In genomic region chr11:109697140-109697843, GRCh38 we compare ENCODE assay signal across 8 cellular contexts.
DNase-seq lines count a peak whose midpoint lies in the region; ATAC-seq and TF ChIP-seq lines count a peak whose summit lies in the region.

No MANE protein-coding gene starts in this region.

- peak; percentile 68 for TF ChIP-seq CTCF in AG04449 (IDR thresholded peaks at IDR 0.05; ENCODE audit: insufficient read depth, low read length, missing control alignments)
- peak; percentile 78 for TF ChIP-seq CTCF in WERI-Rb-1 (IDR thresholded peaks at IDR 0.05; ENCODE audit: low read depth, low read length)

- DNase-seq in AG04449 (ENCODE audit: low read depth, low spot score), result no peak
- peak; percentile 46 for DNase-seq in NCI-H146 (lab: John Stamatoyannopoulos, UW)
- DNase-seq in WERI-Rb-1, result peak; percentile 36
- DNase-seq in iPS DF 6.9 (ENCODE audit: low read depth, low spot score), result peak; percentile 9
- DNase-seq in cortex of kidney (lab: John Stamatoyannopoulos, UW), result no peak
- no peak for DNase-seq in NCI-H345 (lab: John Stamatoyannopoulos, UW)

- CTCF ChIA-PET in AG04449 (lab: Yijun Ruan, JAX), result interaction anchor here (0.6 to 3.6 kb wide), 12 partner anchors 10 to 1045 kb away, joined by 3 to 30 read pairs (median 4); no protein-coding TSS in a partner anchor

- ATAC-seq in GM18498 (IDR thresholded peaks at IDR 0.05; ENCODE audit: unreplicated experiment) (peak; percentile 93), HG02884 (IDR thresholded peaks at IDR 0.05; ENCODE audit: unreplicated experiment) (peak; percentile 89)

- no peaks in the 10 kb centered on the region for H3K36me3 ChIP-seq in WERI-Rb-1
- no peaks in the 10 kb centered on the region for H3K36me3 ChIP-seq in iPS DF 6.9 (ENCODE audit: control insufficient read depth, insufficient read depth, low read length)

- H3K27me3 ChIP-seq in WERI-Rb-1 (ENCODE audit: insufficient read depth, low read depth, severe bottlenecking), result no peaks in the 10 kb centered on the region
- H3K27me3 ChIP-seq in iPS DF 6.9 (ENCODE audit: control insufficient read depth, insufficient read depth, low read length), result no peaks in the 10 kb centered on the region

- POLR2A ChIA-PET in AG04449 (lab: Yijun Ruan, JAX), result no interaction called here

- H3K4me3 ChIP-seq in AG04449 (ENCODE audit: low read depth, low read length), result no peak overlapping the region
- H3K4me3 ChIP-seq in WERI-Rb-1 (ENCODE audit: low read depth, low read length), result no peak overlapping the region
- H3K4me3 ChIP-seq in iPS DF 6.9 (ENCODE audit: low read length), result no peak overlapping the region

- H3K9me3 ChIP-seq in WERI-Rb-1 (ENCODE audit: severe bottlenecking) (peaks cover 8% of the 10 kb centered on the region), iPS DF 6.9 (ENCODE audit: control insufficient read depth, insufficient read depth, low read length) (no peaks in the 10 kb centered on the region)

- no CpG with 5 or more reads among the region's 4 CpGs for WGBS in iPS DF 6.9 (ENCODE audit: insufficient coverage, insufficient read length)

- no peaks in the 10 kb centered on the region for H3K4me1 ChIP-seq in iPS DF 6.9 (ENCODE audit: control insufficient read depth, insufficient read depth, low read length)

- H3K27ac ChIP-seq in WERI-Rb-1 (no peak overlapping the region), iPS DF 6.9 (ENCODE audit: low read length) (no peak overlapping the region)

Comparison
In these comparisons a context has a peak if more than half of its experiments do, and no peak if none do; other contexts are left out.
1. DNase-seq: peak in NCI-H146 (single experiment), WERI-Rb-1 (single experiment) and iPS DF 6.9 (single experiment); none in AG04449 (single experiment), cortex of kidney (single experiment) and NCI-H345 (single experiment).